In the genomic region with DNA sequence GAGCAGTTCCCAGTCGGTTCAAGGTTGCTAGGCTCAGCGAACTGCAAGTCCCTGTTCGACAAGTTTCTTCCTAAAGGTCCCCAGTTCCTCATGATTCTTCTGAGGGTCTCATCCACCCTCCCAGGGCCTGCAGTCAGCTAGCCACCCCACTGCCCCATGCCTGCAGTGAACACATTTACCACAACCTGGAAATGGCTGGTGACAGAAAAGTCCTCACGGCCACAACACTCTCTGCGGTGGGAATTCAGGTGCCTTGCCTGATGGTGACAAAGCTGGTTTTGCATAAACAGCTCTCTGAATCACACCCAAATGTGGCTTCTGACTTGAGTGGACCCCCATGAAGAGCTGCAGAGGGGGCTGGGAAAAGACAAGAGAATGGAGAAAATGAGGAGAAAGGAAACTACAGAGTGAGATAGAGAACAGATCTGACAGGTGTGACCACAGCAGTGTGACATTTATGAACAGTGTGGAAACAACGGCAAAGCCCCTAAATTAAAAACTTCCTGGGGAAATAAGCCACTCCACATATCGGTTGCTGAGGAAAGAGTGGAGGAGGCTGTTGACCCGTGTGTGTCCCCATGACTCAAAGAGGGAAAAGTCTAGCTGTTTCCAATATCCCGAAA, we compare ENCODE assay signal across 12 cellular contexts. TPM values are rescaled to one million over a fixed set of nuclear protein-coding genes. Genes with fewer than 3 reads are reported as not detected.
DNase-seq lines count a peak whose midpoint lies in the region; ATAC-seq and TF ChIP-seq lines count a peak whose summit lies in the region.
"Had no signal": no experiment of that assay in that cellular context is flagged by ENCODE, and none has a peak within 500 bp of the region (broad histone marks: within the 10 kb centered on the region; RNA-seq: fewer than 3 reads in every experiment).

No MANE protein-coding gene starts in this region.

- no peaks in the 10 kb centered on the region for H3K27me3 ChIP-seq in sigmoid colon

- H3K36me3 ChIP-seq in sigmoid colon, result peaks cover 0 to 60% (median 14%) of the 10 kb centered on the region in 4 donors

- no peaks in the 10 kb centered on the region for H3K9me3 ChIP-seq in sigmoid colon

- intact Hi-C loops in sigmoid colon (cut with DNase I), result no loop called here

- H3K9me3 Mint-ChIP-seq in osteocyte (ENCODE audit: unreplicated experiment), result no peaks in the 10 kb centered on the region
- no peaks in the 10 kb centered on the region for H3K9me3 Mint-ChIP-seq in type B pancreatic cell
- H3K9me3 Mint-ChIP-seq in glutamatergic neuron (ENCODE audit: unreplicated experiment), result no peaks in the 10 kb centered on the region

- H3K27ac Mint-ChIP-seq in osteocyte (ENCODE audit: unreplicated experiment) (no peak overlapping the region), type B pancreatic cell (no peak overlapping the region), glutamatergic neuron (ENCODE audit: unreplicated experiment) (no peak overlapping the region)
- H3K27ac Mint-ChIP-seq: progenitor cell of endocrine pancreas had no signal

- H3K27ac ChIP-seq in sigmoid colon, result no peak overlapping the region

- H3K4me1 Mint-ChIP-seq in osteocyte (ENCODE audit: unreplicated experiment) (no peaks in the 10 kb centered on the region), type B pancreatic cell (ENCODE audit: unreplicated experiment) (no peaks in the 10 kb centered on the region), glutamatergic neuron (ENCODE audit: low read depth, unreplicated experiment) (no peaks in the 10 kb centered on the region)

- peak; percentile 80 to 81 for ATAC-seq in activated CD4-positive, CD25-positive, alpha-beta regulatory T cell treated with anti-CD3 and anti-CD28 coated beads, Interleukin-2, amount 50 U/mL, for 24 hours
- ATAC-seq in HG02759 (IDR thresholded peaks at IDR 0.05; ENCODE audit: unreplicated experiment), result peak; percentile 37

- DNase-seq in activated CD4-positive, CD25-positive, alpha-beta regulatory T cell (lab: John Stamatoyannopoulos, UW), result no peak
- DNase-seq in activated T-cell treated with anti-CD3 and anti-CD28 coated beads, Interleukin-2, amount 50 U/mL, for 48 hours, result peak; percentile 70 to 72
- DNase-seq in sigmoid colon (peak; percentile 36), osteocyte (ENCODE audit: extremely low spot score, unreplicated experiment) (no peak), type B pancreatic cell (ENCODE audit: extremely low spot score, unreplicated experiment) (no peak), glutamatergic neuron (no peak)
- DNase-seq: activated CD4-positive, CD25-positive, alpha-beta regulatory T cell treated with anti-CD3 and anti-CD28 coated beads, Interleukin-2, amount 50 U/mL, for 72 hours; NCI-H2029 treated with DMSO at 0.1 percent for 48 hours had no signal

- no peak overlapping the region for H3K4me3 ChIP-seq in sigmoid colon

- 53 to 75% methylated on average over 9 of the region's 9 CpGs for WGBS in sigmoid colon, 2 donors

- no peak for TF ChIP-seq POLR2A in sigmoid colon (IDR thresholded peaks at IDR 0.05)

- no peak for TF ChIP-seq EP300 in sigmoid colon (IDR thresholded peaks at IDR 0.05)

- H3K4me3 Mint-ChIP-seq in osteocyte (ENCODE audit: unreplicated experiment) (no peak overlapping the region), type B pancreatic cell (no peak overlapping the region), glutamatergic neuron (ENCODE audit: unreplicated experiment) (no peak overlapping the region)

- TF ChIP-seq CTCF in sigmoid colon (IDR thresholded peaks at IDR 0.05) (no peak), osteocyte (IDR thresholded peaks at IDR 0.05) (no peak), type B pancreatic cell (conservative IDR thresholded peaks at IDR 0.05) (no peak), glutamatergic neuron (IDR thresholded peaks at IDR 0.05; ENCODE audit: partially characterized antibody, unreplicated experiment) (no peak)

- peaks cover 6% of the 10 kb centered on the region for H3K36me3 Mint-ChIP-seq in osteocyte (ENCODE audit: unreplicated experiment)
- peaks cover 6% of the 10 kb centered on the region for H3K36me3 Mint-ChIP-seq in type B pancreatic cell
- no peaks in the 10 kb centered on the region for H3K36me3 Mint-ChIP-seq in glutamatergic neuron (ENCODE audit: unreplicated experiment)

- peaks cover 0 to 5% (median under 1%) of the 10 kb centered on the region in 4 donors for H3K4me1 ChIP-seq in sigmoid colon

- H3K27me3 Mint-ChIP-seq in osteocyte (ENCODE audit: unreplicated experiment) (no peaks in the 10 kb centered on the region), type B pancreatic cell (no peaks in the 10 kb centered on the region), glutamatergic neuron (ENCODE audit: unreplicated experiment) (peaks cover 2% of the 10 kb centered on the region)
- H3K27me3 Mint-ChIP-seq: progenitor cell of endocrine pancreas had no signal

RNA-seq across cellular contexts. Expression of a gene that starts 1.3 kb away (rescaled TPM):
- total RNA-seq in sigmoid colon (under 1 TPM in 1 of 4 donors, not detected in 3; 0.81 TPM), osteocyte (not detected in 2 replicates), type B pancreatic cell (ENCODE audit: low replicate concordance) (not detected in 2 replicates), glutamatergic neuron (ENCODE audit: unreplicated experiment) (not detected)
- polyA plus RNA-seq in sigmoid colon, result 10 to 100 TPM in 1 of 3 donors, 1 to 10 TPM in 1, under 1 TPM in 1; 0.60 to 29.0 (median 2.3) TPM
- total RNA-seq: A172, progenitor cell of endocrine pancreas had no signal

RNA-seq across cellular contexts. Expression of a gene that starts 8.4 kb away (rescaled TPM):
- total RNA-seq in sigmoid colon (10 to 100 TPM; 20.2 to 27.5 (median 26.9) TPM), osteocyte (13.1 and 17.0 TPM in 2 replicates), type B pancreatic cell (ENCODE audit: low replicate concordance) (12.4 and 21.1 TPM in 2 replicates), glutamatergic neuron (ENCODE audit: unreplicated experiment) (0.96 TPM)
- 10 to 100 TPM; 14.4 to 36.0 (median 17.1) TPM for polyA plus RNA-seq in sigmoid colon

RNA-seq across cellular contexts. Expression of a gene that starts 27.0 kb away (rescaled TPM):
- total RNA-seq in sigmoid colon (10 to 100 TPM; 11.5 to 44.0 (median 17.2) TPM), osteocyte (6.9 and 9.1 TPM in 2 replicates), type B pancreatic cell (ENCODE audit: low replicate concordance) (10.1 and 12.7 TPM in 2 replicates), glutamatergic neuron (ENCODE audit: unreplicated experiment) (14.0 TPM)
- 10 to 100 TPM in 1 of 3 donors, 1 to 10 TPM in 2; 2.3 to 12.8 (median 3.0) TPM for polyA plus RNA-seq in sigmoid colon

RNA-seq across cellular contexts. Expression of a gene that starts 49.6 kb away (rescaled TPM):
- total RNA-seq in sigmoid colon, result 100 to 1,000 TPM in 2 of 4 donors, 10 to 100 TPM in 2; 52.9 to 113 (median 92.1) TPM
- polyA plus RNA-seq in sigmoid colon, result 100 to 1,000 TPM; 119 to 142 (median 135) TPM
- total RNA-seq in osteocyte, result 172 TPM in 2 replicates
- 213 and 396 TPM in 2 replicates for total RNA-seq in type B pancreatic cell (ENCODE audit: low replicate concordance)
- total RNA-seq in glutamatergic neuron (ENCODE audit: unreplicated experiment), result 138 TPM

RNA-seq across cellular contexts. Expression of a gene that starts 50.4 kb away (rescaled TPM):
- total RNA-seq in sigmoid colon (10 to 100 TPM; 11.8 to 89.5 (median 12.6) TPM), osteocyte (36.4 and 36.9 TPM in 2 replicates), type B pancreatic cell (ENCODE audit: low replicate concordance) (96.5 and 109 TPM in 2 replicates), glutamatergic neuron (ENCODE audit: unreplicated experiment) (29.3 TPM)
- 10 to 100 TPM in 2 of 3 donors, 1 to 10 TPM in 1; 9.0 to 35.8 (median 13.6) TPM for polyA plus RNA-seq in sigmoid colon

Comparison
In these comparisons a context has a peak if more than half of its experiments do, and no peak if none do; other contexts are left out.
1. DNase-seq: peak in activated T-cell treated with anti-CD3 and anti-CD28 coated beads, Interleukin-2, amount 50 U/mL, for 48 hours (2 of 2) and sigmoid colon (single experiment); none in activated CD4-positive, CD25-positive, alpha-beta regulatory T cell (0 of 4), osteocyte (single experiment), type B pancreatic cell (single experiment) and glutamatergic neuron (single experiment).